8 cellular contexts compared by ENCODE assay signal in genomic region chr9:36151306-36152210, GRCh38. TPM values are rescaled to one million over a fixed set of nuclear protein-coding genes. Genes with fewer than 3 reads are reported as not detected.
DNase-seq lines count a peak whose midpoint lies in the region; ATAC-seq and TF ChIP-seq lines count a peak whose summit lies in the region.

No MANE protein-coding gene starts in this region.

- peak; percentile 77 for ATAC-seq in GM21526 (IDR thresholded peaks at IDR 0.05; ENCODE audit: low FRiP score, unreplicated experiment)
- peak; percentile 92 for ATAC-seq in effector memory CD8-positive, alpha-beta T cell (replicated peaks)

- no peaks in the 10 kb centered on the region for H3K9me3 Mint-ChIP-seq in CD8-positive, alpha-beta memory T cell
- no peaks in the 10 kb centered on the region for H3K9me3 Mint-ChIP-seq in effector memory CD8-positive, alpha-beta T cell

- DNase-seq in CD8-positive, alpha-beta memory T cell: peak; percentile 81 to 95 (median 90)
- DNase-seq in activated CD4-positive, alpha-beta T cell treated with anti-CD3 and anti-CD28 coated beads, Interleukin-2, amount 50 U/mL, for 4 hours: peak; percentile 84 to 87
- peak; percentile 85 to 89 (median 86) for DNase-seq in effector memory CD8-positive, alpha-beta T cell
- DNase-seq in renal cortical epithelial cell (ENCODE audit: low read depth) (peak; percentile 57), globus pallidus (ENCODE audit: low spot score) (no peak), BE2C (no peak)

- peaks cover 74% of the 10 kb centered on the region for H3K4me1 ChIP-seq in CD8-positive, alpha-beta memory T cell (ENCODE audit: insufficient read depth, low read length)
- H3K4me1 ChIP-seq in BE2C: peaks cover 21% of the 10 kb centered on the region

- TF ChIP-seq CTCF in BE2C (IDR thresholded peaks at IDR 0.05; ENCODE audit: low read depth, low read length): no peak

- peak overlapping the region; percentile 71 to 90 (median 88) for H3K4me3 Mint-ChIP-seq in CD8-positive, alpha-beta memory T cell
- peak overlapping the region; percentile 89 to 91 for H3K4me3 Mint-ChIP-seq in effector memory CD8-positive, alpha-beta T cell

- H3K27me3 ChIP-seq in CD8-positive, alpha-beta memory T cell (ENCODE audit: insufficient read depth, low read length, poor library complexity, severe bottlenecking): no peaks in the 10 kb centered on the region
- H3K27me3 ChIP-seq in BE2C: no peaks in the 10 kb centered on the region

- H3K27ac Mint-ChIP-seq in CD8-positive, alpha-beta memory T cell: peak overlapping the region; percentile 94 to 99 (median 99)
- H3K27ac Mint-ChIP-seq in effector memory CD8-positive, alpha-beta T cell: peak overlapping the region; percentile 97 to 99

- H3K36me3 Mint-ChIP-seq in CD8-positive, alpha-beta memory T cell: peaks cover 10 to 33% (median 19%) of the 10 kb centered on the region in 3 donors
- H3K36me3 Mint-ChIP-seq in effector memory CD8-positive, alpha-beta T cell (ENCODE audit: insufficient read depth): peaks cover 52% of the 10 kb centered on the region

- no peaks in the 10 kb centered on the region for H3K36me3 ChIP-seq in CD8-positive, alpha-beta memory T cell (ENCODE audit: insufficient read depth, low read length)
- no peaks in the 10 kb centered on the region for H3K36me3 ChIP-seq in KOPT-K1 (ENCODE audit: insufficient read depth, low read length)
- peaks cover 2% of the 10 kb centered on the region; the same call in 1 of the 2 replicates for H3K36me3 ChIP-seq in BE2C

- H3K9me3 ChIP-seq in CD8-positive, alpha-beta memory T cell (ENCODE audit: low read length): no peaks in the 10 kb centered on the region
- peaks cover 3% of the 10 kb centered on the region for H3K9me3 ChIP-seq in KOPT-K1 (ENCODE audit: insufficient read depth, low read length, poor library complexity, severe bottlenecking)
- H3K9me3 ChIP-seq in BE2C: no peaks in the 10 kb centered on the region

- POLR2A ChIA-PET in CD8-positive, alpha-beta memory T cell (lab: Charles Lee): interaction anchor here (0.6 to 1.2 kb wide), 3 partner anchors 15 to 203 kb away, joined by 4 to 12 read pairs (median 7); partner anchors contain the start of gene GLIPR2

- H3K4me3 ChIP-seq in CD8-positive, alpha-beta memory T cell (ENCODE audit: low read length): peak overlapping the region; percentile 72
- no peak overlapping the region for H3K4me3 ChIP-seq in BE2C (ENCODE audit: low read depth, low read length)

- no peaks in the 10 kb centered on the region for H3K27me3 Mint-ChIP-seq in CD8-positive, alpha-beta memory T cell
- H3K27me3 Mint-ChIP-seq in effector memory CD8-positive, alpha-beta T cell: no peaks in the 10 kb centered on the region

- H3K4me1 Mint-ChIP-seq in CD8-positive, alpha-beta memory T cell: peaks cover 68 to 79% (median 68%) of the 10 kb centered on the region in 3 donors
- peaks cover 50 to 60% of the 10 kb centered on the region in 2 donors for H3K4me1 Mint-ChIP-seq in effector memory CD8-positive, alpha-beta T cell (ENCODE audit: low read depth in 2 of 2)

- CTCF ChIA-PET in CD8-positive, alpha-beta memory T cell (lab: Charles Lee): interaction anchor here (1.1 to 8.7 kb wide), 8 partner anchors 8 to 49 kb away, joined by 3 to 58 read pairs (median 6); partner anchors contain the start of genes CLTA and GLIPR2

- peak overlapping the region; percentile 74 for H3K27ac ChIP-seq in CD8-positive, alpha-beta memory T cell (ENCODE audit: low read depth, low read length)
- H3K27ac ChIP-seq in KOPT-K1 (ENCODE audit: low read depth, low read length, poor library complexity, severe bottlenecking): peak overlapping the region; percentile 83

RNA-seq across cellular contexts. Expression of gene GLIPR2, which starts 15.0 kb away (rescaled TPM):
- total RNA-seq in CD8-positive, alpha-beta memory T cell: 10 to 100 TPM; 17.1 to 17.5 TPM
- polyA plus RNA-seq in CD8-positive, alpha-beta memory T cell: 139 TPM
- 33.5 and 73.1 TPM in 2 replicates for total RNA-seq in renal cortical epithelial cell
- 15.8 TPM for polyA plus RNA-seq in BE2C (2012; ENCODE audit: insufficient read depth, insufficient read length, low read depth)

RNA-seq across cellular contexts. Expression of gene CCIN, which starts 17.6 kb away (rescaled TPM):
- not detected for total RNA-seq in CD8-positive, alpha-beta memory T cell
- polyA plus RNA-seq in CD8-positive, alpha-beta memory T cell: 0.14 TPM
- total RNA-seq in renal cortical epithelial cell: 0.55 and 1.4 TPM in 2 replicates
- not detected for polyA plus RNA-seq in BE2C (2012; ENCODE audit: insufficient read depth, insufficient read length, low read depth)

RNA-seq across cellular contexts. Expression of gene CLTA, which starts 39.2 kb away (rescaled TPM):
- 100 to 1,000 TPM; 185 to 186 TPM for total RNA-seq in CD8-positive, alpha-beta memory T cell
- 77.6 TPM for polyA plus RNA-seq in CD8-positive, alpha-beta memory T cell
- total RNA-seq in renal cortical epithelial cell: 391 and 514 TPM in 2 replicates
- polyA plus RNA-seq in BE2C (2012; ENCODE audit: insufficient read depth, insufficient read length, low read depth): 209 TPM

Comparison
In these comparisons a context has a peak if more than half of its experiments do, and no peak if none do; other contexts are left out.
1. DNase-seq: peak in CD8-positive, alpha-beta memory T cell (5 of 5), activated CD4-positive, alpha-beta T cell treated with anti-CD3 and anti-CD28 coated beads, Interleukin-2, amount 50 U/mL, for 4 hours (2 of 2), effector memory CD8-positive, alpha-beta T cell (3 of 3) and renal cortical epithelial cell (single experiment); none in globus pallidus (single experiment) and BE2C (single experiment).